In the genomic region with DNA sequence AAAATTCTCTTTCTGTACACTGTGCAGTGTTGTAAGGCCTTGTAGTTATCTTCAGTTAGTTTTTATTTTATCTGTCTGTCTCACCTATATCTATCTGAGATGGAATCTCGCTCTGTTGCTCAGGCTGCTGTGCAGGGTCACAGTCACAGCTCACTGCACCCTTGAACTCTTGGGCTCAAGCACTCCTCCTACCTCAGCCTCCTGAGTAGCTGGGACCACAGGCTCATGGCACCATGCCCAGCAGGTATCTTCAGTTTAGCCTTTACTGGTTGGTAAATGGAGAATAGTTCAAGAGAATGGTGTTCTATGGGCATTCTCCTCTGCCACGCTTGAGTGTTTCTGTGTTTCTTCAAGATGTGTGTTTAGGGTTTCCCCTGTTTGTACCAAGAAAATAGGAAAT, we compare ENCODE assay signal across 37 cellular contexts. TPM values are rescaled to one million over a fixed set of nuclear protein-coding genes. Genes with fewer than 3 reads are reported as not detected.
A peak's percentile ranks its signal among the peaks of the same experiment; 100 is the strongest.
DNase-seq lines count a peak whose midpoint lies in the region; ATAC-seq, FAIRE-seq and TF ChIP-seq lines count a peak whose summit lies in the region.
"Had no signal": no experiment of that assay in that cellular context is flagged by ENCODE, and none has a peak within 500 bp of the region (broad histone marks: within the 10 kb centered on the region; RNA-seq: fewer than 3 reads in every experiment).

No MANE protein-coding gene starts in this region.

- H3K79me1 ChIP-seq in IMR-90 (ENCODE audit: low read depth in 1 of 2, low read length in 2 of 2), result peaks cover 26 to 60% of the 10 kb centered on the region in 2 experiments

- no peak for ATAC-seq in IMR-90 (ENCODE audit: low read depth)
- ATAC-seq in GM12878, result peak; percentile 42; the same call in 2 of the 3 replicates
- no peak for ATAC-seq in GM21423 (IDR thresholded peaks at IDR 0.05; ENCODE audit: unreplicated experiment)
- ATAC-seq in HG03095 (IDR thresholded peaks at IDR 0.05; ENCODE audit: unreplicated experiment), result no peak
- ATAC-seq: activated CD8-positive, alpha-beta memory T cell treated with anti-CD3 and anti-CD28 coated beads, Interleukin-2, amount 10 ng/mL, durations not matched to agents 7 days and 5 days; esophagus mucosa; T-cell had no signal

- no peak overlapping the region for H3K9ac ChIP-seq in IMR-90 (ENCODE audit: low read depth, low read length)
- H3K9ac ChIP-seq in GM12878 (ENCODE audit: control insufficient read depth, insufficient read depth, low read length), result no peak overlapping the region
- H3K9ac ChIP-seq: parathyroid adenoma had no signal

- peak overlapping the region; percentile 78 for H2AK9ac ChIP-seq in IMR-90 (replicated peaks; ENCODE audit: low read depth, low read length, poor library complexity)

- H3K4me2 ChIP-seq in IMR-90 (ENCODE audit: low read depth, low read length), result no peak overlapping the region
- H3K4me2 ChIP-seq in GM12878 (ENCODE audit: control insufficient read depth, insufficient read depth), result no peak overlapping the region

- DNase-seq in DMS79 treated with DMSO at 0.1 percent for 48 hours (lab: John Stamatoyannopoulos, UW), result peak; percentile 92
- DNase-seq in IMR-90, result no peak
- no peak for DNase-seq in GM12878 (ENCODE audit: low read depth, low spot score)
- peak; percentile 35 for DNase-seq in sigmoid colon
- no peak for DNase-seq in SHP77 treated with DMSO at 0.1 percent for 48 hours (lab: John Stamatoyannopoulos, UW)
- DNase-seq: activated CD4-positive, alpha-beta T cell treated with anti-CD3 and anti-CD28 coated beads, Interleukin-2, amount 50 U/mL, for 1 hour; activated CD4-positive, CD25-positive, alpha-beta regulatory T cell; activated CD8-positive, alpha-beta memory T cell treated with anti-CD3 and anti-CD28 coated beads, Interleukin-2, amount 10 ng/mL, durations not matched to agents 7 days and 5 days; activated naive CD4-positive, alpha-beta T cell treated with Interleukin-2 at 50 U/mL for 16 hours; dermis blood vessel endothelial cell; DMS153; endodermal cell; foreskin fibroblast; head of caudate nucleus; islet precursor cell; KG1; MG63; NCI-H1105; NCI-H2081; NCI-H446 treated with DMSO at 0.1 percent for 48 hours; NCI-H774; stimulated activated CD4-positive, alpha-beta T cell treated with anti-CD3 and anti-CD28 coated beads, Interleukin-2, amount 100 ng/mL, for 24 hours; stimulated activated CD8-positive, alpha-beta memory T cell treated with anti-CD3 and anti-CD28 coated beads, Interleukin-4, amount 100 ng/mL, for 48 hours; T-cell had no signal

- peaks cover 30% of the 10 kb centered on the region for H4K20me1 ChIP-seq in IMR-90 (ENCODE audit: insufficient read depth, low read length)
- no peaks in the 10 kb centered on the region for H4K20me1 ChIP-seq in GM12878 (ENCODE audit: control insufficient read depth, insufficient read depth)

- H3K4me1 ChIP-seq in IMR-90 (ENCODE audit: control insufficient read depth, insufficient read depth, low read length) (no peaks in the 10 kb centered on the region), GM12878 (ENCODE audit: control insufficient read depth, insufficient read depth, low read length) (no peaks in the 10 kb centered on the region), sigmoid colon (peaks cover 0 to 16% (median 11%) of the 10 kb centered on the region in 4 donors)
- H3K4me1 ChIP-seq: parathyroid adenoma had no signal

- TF ChIP-seq EP300 in GM12878 (IDR thresholded peaks at IDR 0.05; ENCODE audit: borderline replicate concordance in 1 of 2, control insufficient read depth in 1 of 2, low read depth in 2 of 2, low read length in 2 of 2), result no peak
- TF ChIP-seq EP300 in sigmoid colon (IDR thresholded peaks at IDR 0.05), result no peak

- H2BK5ac ChIP-seq in IMR-90 (ENCODE audit: low read depth, low read length, poor library complexity, severe bottlenecking), result no peak overlapping the region

- BruUV-seq in IMR-90 (replicated peaks; lab: Mats Ljungman, UMichigan) (no TSS peak), GM12878 (replicated peaks; lab: Mats Ljungman, UMichigan) (no TSS peak)

- no peak overlapping the region for H4K5ac ChIP-seq in IMR-90 (ENCODE audit: low read depth, low read length)

- no CpG with 5 or more reads among the region's 2 CpGs for WGBS in IMR-90 (ENCODE audit: extremely low coverage in 2 of 2, insufficient read length in 1 of 2), 2 experiments
- 0% methylated on average over 2 of the region's 2 CpGs for WGBS in GM12878 (ENCODE audit: insufficient coverage, insufficient replicate concordance, low lambda C conversion rate, missing lambda C conversion rate)
- WGBS in sigmoid colon, 2 donors, result 96 to 98% methylated on average over 2 of the region's 2 CpGs

- TF ChIP-seq RAD21 in IMR-90 (IDR thresholded peaks at IDR 0.05; ENCODE audit: low read length) (no peak), GM12878 (IDR thresholded peaks at IDR 0.05; ENCODE audit: insufficient read depth, low read depth, low read length) (no peak)

- no peaks in the 10 kb centered on the region for H3K79me2 ChIP-seq in GM12878 (ENCODE audit: control insufficient read depth, insufficient read depth, low read length)
- H3K79me2 ChIP-seq: parathyroid adenoma had no signal

- TF ChIP-seq POLR2A in IMR-90 (IDR thresholded peaks at IDR 0.05; ENCODE audit: low read depth, low read length) (no peak), GM12878 (IDR thresholded peaks at IDR 0.05; ENCODE audit: low read depth, low read length) (no peak), sigmoid colon (IDR thresholded peaks at IDR 0.05) (no peak)

- POLR2A ChIA-PET in IMR-90 (lab: Charles Lee; ENCODE audit: unreplicated experiment) (no interaction called here), GM12878 (lab: Charles Lee) (no interaction called here)

- RAD21 ChIA-PET in GM12878 (lab: Charles Lee; ENCODE audit: unreplicated experiment), result no interaction called here

- peak; percentile 77 for FAIRE-seq in GM12878 (lab: Jason Lieb, UNC)

- peaks cover 7% of the 10 kb centered on the region; the same call in 1 of the 2 replicates for H3K9me1 ChIP-seq in IMR-90 (ENCODE audit: insufficient read depth, low read length)

- H3K27me3 ChIP-seq in IMR-90 (ENCODE audit: control insufficient read depth, insufficient read depth, low read length) (no peaks in the 10 kb centered on the region), GM12878 (replicated peaks in 1 of 2; ENCODE audit: control insufficient read depth in 2 of 2, insufficient read depth in 2 of 2, low read length in 1 of 2) (no peaks in the 10 kb centered on the region), sigmoid colon (no peaks in the 10 kb centered on the region)
- H3K27me3 ChIP-seq: MG63, right atrium auricular region had no signal

- CTCF ChIA-PET in IMR-90 (lab: Yijun Ruan, JAX) (no interaction called here), GM12878 (lab: Yijun Ruan, JAX) (no interaction called here)

- H2AFZ ChIP-seq in IMR-90 (replicated peaks; ENCODE audit: low read length, poor library complexity) (no peak overlapping the region), GM12878 (ENCODE audit: control insufficient read depth, low read depth, low read length) (no peak overlapping the region)
- H2AFZ ChIP-seq: parathyroid adenoma had no signal

- in situ Hi-C loops in IMR-90 (cut with MboI; ENCODE audit: low sequenced_read_pairs) (no loop called here), GM12878 (cut with MboI) (no loop called here)

- no peak overlapping the region for H3K56ac ChIP-seq in IMR-90 (ENCODE audit: extremely low read depth, insufficient read depth, low read length)

- dilution Hi-C loops in IMR-90 (cut with HindIII; ENCODE audit: low sequenced_read_pairs, unreplicated experiment), result no loop called here

- H3K27ac ChIP-seq in IMR-90 (ENCODE audit: insufficient read depth, low read length), result no peak overlapping the region
- H3K27ac ChIP-seq in GM12878 (ENCODE audit: control insufficient read depth, insufficient read depth), result no peak overlapping the region
- H3K27ac ChIP-seq in sigmoid colon, result no peak overlapping the region
- H3K27ac ChIP-seq: parathyroid adenoma, right atrium auricular region, RWPE1, thoracic aorta had no signal

- H2BK20ac ChIP-seq in IMR-90 (ENCODE audit: low read depth, low read length), result no peak overlapping the region

- H3K18ac ChIP-seq in IMR-90 (ENCODE audit: low read depth, low read length), result no peak overlapping the region

- TF ChIP-seq CTCF in IMR-90 (conservative IDR thresholded peaks at IDR 0.05; ENCODE audit: low read depth, low read length) (no peak), GM12878 (IDR thresholded peaks at IDR 0.05 in 2 of 3, conservative IDR thresholded peaks at IDR 0.05 in 1 of 3; ENCODE audit: control insufficient read depth in 2 of 3, extremely low read depth in 1 of 3, insufficient read depth in 1 of 3, low read depth in 3 of 3, low read length in 3 of 3) (no peak), sigmoid colon (IDR thresholded peaks at IDR 0.05) (no peak)

- no peak overlapping the region for H3K4ac ChIP-seq in IMR-90 (ENCODE audit: low read depth, low read length)

- H2AK5ac ChIP-seq in IMR-90 (ENCODE audit: low read depth, low read length), result no peak overlapping the region

- H3K23ac ChIP-seq in IMR-90 (ENCODE audit: low read depth, low read length), result no peak overlapping the region

- H3K4me3 ChIP-seq in IMR-90 (ENCODE audit: insufficient read depth, low read depth, low read length) (no peak overlapping the region), GM12878 (no peak overlapping the region), sigmoid colon (no peak overlapping the region)
- H3K4me3 ChIP-seq: MG63, right atrium auricular region, thoracic aorta had no signal

- SMC1A ChIA-PET in GM12878 (lab: Charles Lee; ENCODE audit: uncharacterized antibody, unreplicated experiment), result no interaction called here

- H4K91ac ChIP-seq in IMR-90 (ENCODE audit: insufficient read depth, low read depth, low read length), result no peak overlapping the region

- H4K8ac ChIP-seq in IMR-90 (ENCODE audit: low read depth in 2 of 2, low read length in 2 of 2), result no peak overlapping the region

- H2BK15ac ChIP-seq in IMR-90 (ENCODE audit: low read depth, low read length), result no peak overlapping the region

- H3K36me3 ChIP-seq in IMR-90 (ENCODE audit: control insufficient read depth, insufficient read depth, low read length), result no peaks in the 10 kb centered on the region
- no peaks in the 10 kb centered on the region for H3K36me3 ChIP-seq in GM12878 (ENCODE audit: control insufficient read depth in 2 of 2, insufficient read depth in 2 of 2, low read length in 1 of 2)
- peaks cover 0 to 5% (median 0%) of the 10 kb centered on the region in 4 donors for H3K36me3 ChIP-seq in sigmoid colon
- H3K36me3 ChIP-seq: MG63, thoracic aorta had no signal

- intact Hi-C loops in IMR-90 (cut with micrococcal nuclease), result no loop called here
- intact Hi-C loops in GM12878 (cut with micrococcal nuclease; ENCODE audit: unreplicated experiment), result no loop called here
- intact Hi-C loops in sigmoid colon (cut with DNase I), result no loop called here

- no peak overlapping the region for H2BK120ac ChIP-seq in IMR-90 (ENCODE audit: low read depth, low read length)

- no peaks in the 10 kb centered on the region for H3K9me3 ChIP-seq in IMR-90 (ENCODE audit: control insufficient read depth, insufficient read depth, low read length)
- no peaks in the 10 kb centered on the region for H3K9me3 ChIP-seq in GM12878 (replicated peaks; ENCODE audit: control insufficient read depth, insufficient read depth, low read length)
- H3K9me3 ChIP-seq in sigmoid colon, result no peaks in the 10 kb centered on the region
- H3K9me3 ChIP-seq: MG63, right atrium auricular region, thoracic aorta had no signal

- H3K14ac ChIP-seq in IMR-90 (replicated peaks; ENCODE audit: low read depth, low read length), result no peak overlapping the region

RNA-seq across cellular contexts. Expression of gene TULP3, which starts 13.6 kb away (rescaled TPM):
- total RNA-seq in IMR-90 (2012; rRNA removed) (31.1 and 35.5 TPM in 2 replicates), GM12878 (2014; rRNA removed) (6.7 and 7.9 TPM in 2 replicates), GM12878 (2014; rRNA removed; fragmentation: Illumina TruSeq; extraction: Trizol) (7.0 TPM in 2 replicates), GM12878 (2021) (7.8 and 8.5 TPM in 2 replicates), sigmoid colon (10 to 100 TPM; 17.8 to 32.1 (median 24.8) TPM)
- polyA plus RNA-seq in IMR-90 (2012; rRNA removed) (35.0 and 35.2 TPM in 2 replicates), GM12878 (2011; rRNA removed) (6.0 and 8.4 TPM in 2 replicates), GM12878 (2014; fragmentation: Illumina TruSeq; extraction: Trizol) (9.8 and 10.4 TPM in 2 replicates), GM12878 (2014; fragmentation: Nextera tagmentation; extraction: Ambion mirVana) (1 to 10 TPM; 3.1 to 3.9 TPM), GM12878 (2014; rRNA removed) (8.4 and 9.3 TPM in 2 replicates), GM12878 (2016; fragmentation: Nextera tagmentation; extraction: Ambion mirVana) (1 to 10 TPM; 7.8 to 8.3 TPM), sigmoid colon (1 to 10 TPM; 3.0 to 9.6 (median 7.8) TPM)
- 25.2 and 25.3 TPM in 2 replicates for polyA plus RNA-seq in IMR-90 (2012; cell fraction: cytosol; rRNA removed)
- 44.8 and 64.6 TPM in 2 replicates for polyA plus RNA-seq in IMR-90 (2012; cell fraction: nucleus; rRNA removed; ENCODE audit: low replicate concordance)
- 7.3 and 7.8 TPM in 2 replicates for total RNA-seq in GM12878 (2013; cell fraction: nucleolus; rRNA removed)
- polyA plus RNA-seq in GM12878 (2011; ENCODE audit: low read depth), result 5.3 TPM
- 7.5 and 8.4 TPM in 2 replicates for polyA plus RNA-seq in GM12878 (2011; cell fraction: cytosol; rRNA removed)
- polyA plus RNA-seq in GM12878 (2011; cell fraction: nucleus; rRNA removed), result 9.2 and 9.7 TPM in 2 replicates
- 7.9 and 8.6 TPM in 2 replicates for polyA plus RNA-seq in GM12878 (2012)
- 6.1 and 6.6 TPM in 2 replicates for polyA minus RNA-seq in GM12878 (2011; rRNA and poly(A)+ RNA removed)
- polyA minus RNA-seq in GM12878 (2011; cell fraction: cytosol; rRNA and poly(A)+ RNA removed), result 2.9 and 5.7 TPM in 2 replicates
- 1.8 and 2.9 TPM in 2 replicates for polyA minus RNA-seq in GM12878 (2011; cell fraction: nucleus; rRNA and poly(A)+ RNA removed)

RNA-seq across cellular contexts. Expression of gene RHNO1, which starts 27.2 kb away (rescaled TPM):
- 30.6 and 36.4 TPM in 2 replicates for total RNA-seq in IMR-90 (2012; rRNA removed)
- polyA plus RNA-seq in IMR-90 (2012; rRNA removed), result 26.1 and 28.6 TPM in 2 replicates
- polyA plus RNA-seq in IMR-90 (2012; cell fraction: cytosol; rRNA removed), result 14.7 and 20.0 TPM in 2 replicates
- 3.0 and 8.1 TPM in 2 replicates for polyA plus RNA-seq in IMR-90 (2012; cell fraction: nucleus; rRNA removed; ENCODE audit: low replicate concordance)
- 20.2 and 22.3 TPM in 2 replicates for total RNA-seq in GM12878 (2013; cell fraction: nucleolus; rRNA removed)
- 52.6 and 54.2 TPM in 2 replicates for total RNA-seq in GM12878 (2014; rRNA removed)
- total RNA-seq in GM12878 (2014; rRNA removed; fragmentation: Illumina TruSeq; extraction: Trizol), result 42.4 and 46.4 TPM in 2 replicates
- 33.3 and 36.2 TPM in 2 replicates for total RNA-seq in GM12878 (2021)
- polyA plus RNA-seq in GM12878 (2011; ENCODE audit: low read depth), result 19.5 TPM
- polyA plus RNA-seq in GM12878 (2011; rRNA removed), result 69.0 and 91.6 TPM in 2 replicates
- polyA plus RNA-seq in GM12878 (2011; cell fraction: cytosol; rRNA removed), result 61.3 and 66.0 TPM in 2 replicates
- polyA plus RNA-seq in GM12878 (2011; cell fraction: nucleus; rRNA removed), result 14.1 and 14.7 TPM in 2 replicates
- 24.7 and 27.4 TPM in 2 replicates for polyA plus RNA-seq in GM12878 (2012)
- 60.7 and 67.8 TPM in 2 replicates for polyA plus RNA-seq in GM12878 (2014; fragmentation: Illumina TruSeq; extraction: Trizol)
- 10 to 100 TPM; 27.9 to 29.1 TPM for polyA plus RNA-seq in GM12878 (2014; fragmentation: Nextera tagmentation; extraction: Ambion mirVana)
- 30.4 and 41.0 TPM in 2 replicates for polyA plus RNA-seq in GM12878 (2014; rRNA removed)
- polyA plus RNA-seq in GM12878 (2016; fragmentation: Nextera tagmentation; extraction: Ambion mirVana), result 10 to 100 TPM; 52.3 to 57.9 TPM
- 35.2 and 48.7 TPM in 2 replicates for polyA minus RNA-seq in GM12878 (2011; rRNA and poly(A)+ RNA removed)
- polyA minus RNA-seq in GM12878 (2011; cell fraction: cytosol; rRNA and poly(A)+ RNA removed), result 14.0 and 20.1 TPM in 2 replicates
- 7.1 and 8.2 TPM in 2 replicates for polyA minus RNA-seq in GM12878 (2011; cell fraction: nucleus; rRNA and poly(A)+ RNA removed)
- 1 to 10 TPM; 6.1 to 9.6 (median 8.2) TPM for total RNA-seq in sigmoid colon
- 10 to 100 TPM; 16.9 to 21.6 (median 19.4) TPM for polyA plus RNA-seq in sigmoid colon

RNA-seq across cellular contexts. Expression of gene FOXM1, which starts 27.3 kb away (rescaled TPM):
- 14.9 and 16.9 TPM in 2 replicates for total RNA-seq in IMR-90 (2012; rRNA removed)
- 27.8 and 29.3 TPM in 2 replicates for polyA plus RNA-seq in IMR-90 (2012; rRNA removed)
- polyA plus RNA-seq in IMR-90 (2012; cell fraction: cytosol; rRNA removed), result 19.8 and 30.9 TPM in 2 replicates
- polyA plus RNA-seq in IMR-90 (2012; cell fraction: nucleus; rRNA removed; ENCODE audit: low replicate concordance), result 21.4 and 28.0 TPM in 2 replicates
- 32.6 and 35.3 TPM in 2 replicates for total RNA-seq in GM12878 (2013; cell fraction: nucleolus; rRNA removed)
- 30.3 and 33.7 TPM in 2 replicates for total RNA-seq in GM12878 (2014; rRNA removed)
- 28.0 and 28.9 TPM in 2 replicates for total RNA-seq in GM12878 (2014; rRNA removed; fragmentation: Illumina TruSeq; extraction: Trizol)
- 58.6 and 60.0 TPM in 2 replicates for total RNA-seq in GM12878 (2021)
- 16.5 TPM for polyA plus RNA-seq in GM12878 (2011; ENCODE audit: low read depth)
- polyA plus RNA-seq in GM12878 (2011; rRNA removed), result 15.3 and 25.1 TPM in 2 replicates
- 32.6 and 48.2 TPM in 2 replicates for polyA plus RNA-seq in GM12878 (2011; cell fraction: cytosol; rRNA removed)
- 42.6 and 56.1 TPM in 2 replicates for polyA plus RNA-seq in GM12878 (2011; cell fraction: nucleus; rRNA removed)
- 24.2 and 24.7 TPM in 2 replicates for polyA plus RNA-seq in GM12878 (2012)
- 50.4 and 63.2 TPM in 2 replicates for polyA plus RNA-seq in GM12878 (2014; fragmentation: Illumina TruSeq; extraction: Trizol)
- polyA plus RNA-seq in GM12878 (2014; fragmentation: Nextera tagmentation; extraction: Ambion mirVana), result 10 to 100 TPM; 15.1 to 15.5 TPM
- 39.8 and 45.5 TPM in 2 replicates for polyA plus RNA-seq in GM12878 (2014; rRNA removed)
- polyA plus RNA-seq in GM12878 (2016; fragmentation: Nextera tagmentation; extraction: Ambion mirVana), result 10 to 100 TPM; 34.8 to 37.0 TPM
- polyA minus RNA-seq in GM12878 (2011; rRNA and poly(A)+ RNA removed), result 30.0 and 33.3 TPM in 2 replicates
- polyA minus RNA-seq in GM12878 (2011; cell fraction: cytosol; rRNA and poly(A)+ RNA removed), result 16.3 and 28.3 TPM in 2 replicates
- polyA minus RNA-seq in GM12878 (2011; cell fraction: nucleus; rRNA and poly(A)+ RNA removed), result 14.3 and 21.5 TPM in 2 replicates
- 1 to 10 TPM in 2 of 4 donors, under 1 TPM in 1, not detected in 1; 0.36 to 2.5 (median 1.4) TPM for total RNA-seq in sigmoid colon
- 10 to 100 TPM in 1 of 3 donors, 1 to 10 TPM in 2; 2.4 to 34.9 (median 3.7) TPM for polyA plus RNA-seq in sigmoid colon

RNA-seq across cellular contexts. Expression of gene TEX52, which starts 47.4 kb away (rescaled TPM):
- total RNA-seq in IMR-90 (2012; rRNA removed), result not detected in 2 replicates
- polyA plus RNA-seq in IMR-90 (2012; rRNA removed), result not detected in 2 replicates
- polyA plus RNA-seq in IMR-90 (2012; cell fraction: cytosol; rRNA removed), result not detected in 2 replicates
- polyA plus RNA-seq in IMR-90 (2012; cell fraction: nucleus; rRNA removed; ENCODE audit: low replicate concordance), result not detected in 2 replicates
- not detected in 2 replicates for total RNA-seq in GM12878 (2013; cell fraction: nucleolus; rRNA removed)
- not detected in 2 replicates for total RNA-seq in GM12878 (2014; rRNA removed)
- not detected in 2 replicates for total RNA-seq in GM12878 (2014; rRNA removed; fragmentation: Illumina TruSeq; extraction: Trizol)
- total RNA-seq in GM12878 (2021), result not detected in 2 replicates
- not detected for polyA plus RNA-seq in GM12878 (2011; ENCODE audit: low read depth)
- not detected in 2 replicates for polyA plus RNA-seq in GM12878 (2011; rRNA removed)
- polyA plus RNA-seq in GM12878 (2011; cell fraction: cytosol; rRNA removed), result not detected in 2 replicates
- not detected in 2 replicates for polyA plus RNA-seq in GM12878 (2011; cell fraction: nucleus; rRNA removed)
- polyA plus RNA-seq in GM12878 (2012), result 0.58 and 0.72 TPM in 2 replicates
- polyA plus RNA-seq in GM12878 (2014; fragmentation: Illumina TruSeq; extraction: Trizol), result not detected in 2 replicates
- not detected for polyA plus RNA-seq in GM12878 (2014; fragmentation: Nextera tagmentation; extraction: Ambion mirVana)
- polyA plus RNA-seq in GM12878 (2014; rRNA removed), result not detected in 2 replicates
- polyA plus RNA-seq in GM12878 (2016; fragmentation: Nextera tagmentation; extraction: Ambion mirVana), result under 1 TPM in 1 of 2 experiments, not detected in 1; 0.23 TPM
- not detected in 2 replicates for polyA minus RNA-seq in GM12878 (2011; rRNA and poly(A)+ RNA removed)
- not detected in 2 replicates for polyA minus RNA-seq in GM12878 (2011; cell fraction: cytosol; rRNA and poly(A)+ RNA removed)
- polyA minus RNA-seq in GM12878 (2011; cell fraction: nucleus; rRNA and poly(A)+ RNA removed), result not detected in 2 replicates
- not detected for total RNA-seq in sigmoid colon
- not detected for polyA plus RNA-seq in sigmoid colon
- total RNA-seq: dermis blood vessel endothelial cell, esophagus mucosa, HT1080, liver, mesenteric fat pad, right atrium auricular region, SK-MEL-5, T-cell, thoracic aorta had no signal
- polyA plus RNA-seq: AG04450, BJ, liver had no signal

RNA-seq across cellular contexts. Expression of gene TEAD4, which starts 54.9 kb away (rescaled TPM):
- total RNA-seq in IMR-90 (2012; rRNA removed), result 8.8 and 10.8 TPM in 2 replicates
- 24.9 and 30.8 TPM in 2 replicates for polyA plus RNA-seq in IMR-90 (2012; rRNA removed)
- 23.3 and 24.4 TPM in 2 replicates for polyA plus RNA-seq in IMR-90 (2012; cell fraction: cytosol; rRNA removed)
- polyA plus RNA-seq in IMR-90 (2012; cell fraction: nucleus; rRNA removed; ENCODE audit: low replicate concordance), result 20.3 and 37.5 TPM in 2 replicates
- total RNA-seq in GM12878 (2013; cell fraction: nucleolus; rRNA removed), result 0.31 and 0.81 TPM in 2 replicates
- total RNA-seq in GM12878 (2014; rRNA removed), result 0.68 TPM in 1 of 2 replicates, not detected in the other
- not detected in 2 replicates for total RNA-seq in GM12878 (2014; rRNA removed; fragmentation: Illumina TruSeq; extraction: Trizol)
- total RNA-seq in GM12878 (2021), result 0.33 and 0.37 TPM in 2 replicates
- not detected for polyA plus RNA-seq in GM12878 (2011; ENCODE audit: low read depth)
- polyA plus RNA-seq in GM12878 (2011; rRNA removed), result 0.04 TPM in 1 of 2 replicates, not detected in the other
- polyA plus RNA-seq in GM12878 (2011; cell fraction: cytosol; rRNA removed), result 0.07 TPM in 1 of 2 replicates, not detected in the other
- polyA plus RNA-seq in GM12878 (2011; cell fraction: nucleus; rRNA removed), result not detected in 2 replicates
- polyA plus RNA-seq in GM12878 (2012), result 0.76 and 0.94 TPM in 2 replicates
- polyA plus RNA-seq in GM12878 (2014; fragmentation: Illumina TruSeq; extraction: Trizol), result 0.07 and 0.13 TPM in 2 replicates
- not detected for polyA plus RNA-seq in GM12878 (2014; fragmentation: Nextera tagmentation; extraction: Ambion mirVana)
- 0.28 and 0.31 TPM in 2 replicates for polyA plus RNA-seq in GM12878 (2014; rRNA removed)
- polyA plus RNA-seq in GM12878 (2016; fragmentation: Nextera tagmentation; extraction: Ambion mirVana), result under 1 TPM in 1 of 2 experiments, not detected in 1; 0.32 TPM
- polyA minus RNA-seq in GM12878 (2011; rRNA and poly(A)+ RNA removed), result not detected in 2 replicates
- polyA minus RNA-seq in GM12878 (2011; cell fraction: cytosol; rRNA and poly(A)+ RNA removed), result not detected in 2 replicates
- polyA minus RNA-seq in GM12878 (2011; cell fraction: nucleus; rRNA and poly(A)+ RNA removed), result not detected in 2 replicates
- 10 to 100 TPM in 1 of 4 donors, 1 to 10 TPM in 3; 2.9 to 31.2 (median 4.4) TPM for total RNA-seq in sigmoid colon
- polyA plus RNA-seq in sigmoid colon, result 10 to 100 TPM in 1 of 3 donors, 1 to 10 TPM in 2; 1.6 to 16.3 (median 3.6) TPM

Comparison
In these comparisons a context has a peak if more than half of its experiments do, and no peak if none do; other contexts are left out.
1. DNase-seq: peak in DMS79 treated with DMSO at 0.1 percent for 48 hours (single experiment) and sigmoid colon (single experiment); none in IMR-90 (single experiment), GM12878 (single experiment) and SHP77 treated with DMSO at 0.1 percent for 48 hours (single experiment).